In the genomic region with DNA sequence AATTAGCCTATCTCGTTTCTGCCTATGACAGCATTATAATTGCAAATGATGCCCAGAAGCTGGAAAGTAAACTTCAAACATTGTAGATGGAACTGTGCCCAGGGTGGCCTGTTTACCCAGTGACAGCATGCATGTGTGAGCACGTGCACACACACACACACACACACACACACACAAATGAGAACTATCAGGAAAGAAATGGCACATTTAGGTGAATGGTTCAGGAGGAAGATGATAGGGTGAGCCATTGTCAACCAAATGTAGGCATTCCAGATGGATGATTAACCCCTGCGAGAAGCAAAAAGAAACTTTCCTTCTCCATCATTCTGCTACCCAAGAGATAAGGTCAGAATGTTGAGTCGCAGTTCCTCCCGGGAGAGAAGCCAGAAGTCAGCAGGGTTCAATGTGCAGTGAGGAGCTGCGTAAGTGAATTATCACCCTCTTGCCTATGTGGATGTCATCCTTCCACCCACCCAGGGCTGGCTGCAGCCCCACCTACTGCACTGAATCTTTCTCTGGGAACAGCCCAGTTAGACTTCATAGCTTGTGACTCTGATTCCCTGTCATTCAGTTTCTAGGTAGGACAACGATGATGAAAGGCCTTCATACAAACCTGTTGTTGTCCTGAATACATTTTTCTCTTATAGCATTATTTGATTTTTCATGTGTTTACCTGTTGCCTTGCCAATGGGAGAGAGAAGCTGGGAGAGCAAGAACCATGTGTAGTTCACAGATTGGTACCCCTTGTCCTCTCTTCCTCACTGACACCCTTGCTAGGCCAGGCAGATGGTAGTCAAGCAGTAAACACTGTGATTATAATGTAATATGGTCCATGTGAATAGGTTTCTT, we compare ENCODE assay signal across 19 cellular contexts. TPM values are rescaled to one million over a fixed set of nuclear protein-coding genes. Genes with fewer than 3 reads are reported as not detected.
DNase-seq lines count a peak whose midpoint lies in the region; ATAC-seq and TF ChIP-seq lines count a peak whose summit lies in the region.
"Had no signal": no experiment of that assay in that cellular context is flagged by ENCODE, and none has a peak within 500 bp of the region (broad histone marks: within the 10 kb centered on the region; RNA-seq: fewer than 3 reads in every experiment).

No MANE protein-coding gene starts in this region.

- no TSS peak for BruUV-seq in MCF 10A (replicated peaks; lab: Mats Ljungman, UMichigan)

- H3K36me3 Mint-ChIP-seq in WTC11 (no peaks in the 10 kb centered on the region), MCF 10A (ENCODE audit: insufficient read depth, unreplicated experiment) (no peaks in the 10 kb centered on the region)
- H3K36me3 Mint-ChIP-seq: CD8-positive, alpha-beta memory T cell; mesothelial cell of epicardium had no signal

- TF ChIP-seq CTCF in WTC11 (IDR thresholded peaks at IDR 0.05) (no peak), MCF 10A (IDR thresholded peaks at IDR 0.05; ENCODE audit: unreplicated experiment) (no peak)

- in situ Hi-C loops in Caki2 (cut with HindIII; ENCODE audit: low pct_unique_long_range_greater_than_20kb, low sequenced_read_pairs) = no loop called here

- no peaks in the 10 kb centered on the region for H3K36me3 ChIP-seq in Karpas-422 (ENCODE audit: insufficient read depth, low read length)
- H3K36me3 ChIP-seq: gastrocnemius medialis had no signal

- H3K9me2 ChIP-seq in Karpas-422 (replicated peaks; ENCODE audit: insufficient read depth, low read length) = no peaks in the 10 kb centered on the region

- H3K27ac Mint-ChIP-seq in WTC11 = no peak overlapping the region
- no peak overlapping the region for H3K27ac Mint-ChIP-seq in MCF 10A (ENCODE audit: low read depth, unreplicated experiment)
- H3K27ac Mint-ChIP-seq: CD8-positive, alpha-beta memory T cell; mesothelial cell of epicardium; T-helper 17 cell had no signal

- H3K27me3 ChIP-seq in Karpas-422 (ENCODE audit: low read length) = no peaks in the 10 kb centered on the region
- H3K27me3 ChIP-seq: gastrocnemius medialis had no signal

- no peak overlapping the region for H3K4me3 ChIP-seq in Karpas-422 (ENCODE audit: low read length)
- H3K4me3 ChIP-seq: gastrocnemius medialis had no signal

- no peak overlapping the region for H3K4me3 Mint-ChIP-seq in WTC11
- no peak overlapping the region for H3K4me3 Mint-ChIP-seq in MCF 10A (ENCODE audit: unreplicated experiment)
- H3K4me3 Mint-ChIP-seq: CD8-positive, alpha-beta memory T cell; mesothelial cell of epicardium; T-helper 17 cell had no signal

- H4K20me1 ChIP-seq in Karpas-422 (ENCODE audit: insufficient read depth, low read depth, low read length) = no peaks in the 10 kb centered on the region

- no peaks in the 10 kb centered on the region for H3K4me1 ChIP-seq in Karpas-422 (ENCODE audit: low read length)

- intact Hi-C loops in MCF 10A (cut with micrococcal nuclease) = no loop called here

- no peaks in the 10 kb centered on the region for H3K79me2 ChIP-seq in Karpas-422 (ENCODE audit: low read length)

- H3K9ac ChIP-seq in Karpas-422 (ENCODE audit: low read length) = no peak overlapping the region

- POLR2A ChIA-PET in WTC11 (lab: Charles Lee) (interaction anchor here (0.5 kb wide), 1 partner anchor 20 kb away, joined by 5 read pairs; no protein-coding TSS in a partner anchor), MCF 10A (lab: Yijun Ruan, JAX) (no interaction called here)

- no peaks in the 10 kb centered on the region for H3K9me3 ChIP-seq in Karpas-422 (ENCODE audit: low read length)
- H3K9me3 ChIP-seq: gastrocnemius medialis had no signal

- H3K27me3 Mint-ChIP-seq in WTC11 (ENCODE audit: low read depth) (peaks cover 16% of the 10 kb centered on the region), MCF 10A (ENCODE audit: insufficient read depth, unreplicated experiment) (no peaks in the 10 kb centered on the region)

- CTCF ChIA-PET in WTC11 (lab: Charles Lee) = interaction anchor here (2.9 kb wide), 1 partner anchor 70 kb away, joined by 11 read pairs; no protein-coding TSS in a partner anchor
- CTCF ChIA-PET in MCF 10A (lab: Yijun Ruan, JAX) = interaction anchor here (0.7 to 1.9 kb wide), 8 partner anchors 11 to 899 kb away, joined by 3 to 13 read pairs (median 6); no protein-coding TSS in a partner anchor

- peak; percentile 1 for DNase-seq in Caki2 (ENCODE audit: low read depth)
- DNase-seq in NCI-H2081 (lab: John Stamatoyannopoulos, UW) = peak; percentile 71 to 93
- DNase-seq in WTC11 (ENCODE audit: low spot score) = no peak
- DNase-seq in kidney tubule cell (ENCODE audit: low spot score) = peak; percentile 6
- DNase-seq in cerebellar nuclear complex (lab: John Stamatoyannopoulos, UW) = no peak
- no peak for DNase-seq in MCF 10A (ENCODE audit: unreplicated experiment)
- no peak for DNase-seq in NCI-H187 (lab: John Stamatoyannopoulos, UW)
- no peak for DNase-seq in Karpas-422
- DNase-seq: activated CD4-positive, CD25-positive, alpha-beta regulatory T cell treated with anti-CD3 and anti-CD28 coated beads, Interleukin-2, amount 50 U/mL, for 72 hours; activated effector memory CD4-positive, alpha-beta T cell treated with anti-CD3 and anti-CD28 coated beads, Interleukin-2, amount 50 U/mL, for 16 hours; CD8-positive, alpha-beta memory T cell; cortex of kidney; gastrocnemius medialis; GF-D8; MV-4-11; stimulated activated CD4-positive, alpha-beta T cell treated with anti-CD3 and anti-CD28 coated beads, Interleukin-1b, Interleukin-23, amount 100 ng/mL, for 48 hours; T-helper 17 cell had no signal

- ATAC-seq in WTC11 = no peak
- ATAC-seq: gastrocnemius medialis, HCT116, T-helper 17 cell had no signal

- peaks cover 40% of the 10 kb centered on the region for H3K4me1 Mint-ChIP-seq in WTC11
- no peaks in the 10 kb centered on the region for H3K4me1 Mint-ChIP-seq in MCF 10A (ENCODE audit: insufficient read depth, unreplicated experiment)

- H3K9me3 Mint-ChIP-seq in WTC11 (no peaks in the 10 kb centered on the region), MCF 10A (ENCODE audit: unreplicated experiment) (no peaks in the 10 kb centered on the region)
- H3K9me3 Mint-ChIP-seq: CD8-positive, alpha-beta memory T cell had no signal

- no peak overlapping the region for H3K27ac ChIP-seq in Karpas-422 (ENCODE audit: low read length)
- H3K27ac ChIP-seq: gastrocnemius medialis had no signal

- H2AFZ ChIP-seq in Karpas-422 (ENCODE audit: low read length) = no peak overlapping the region

- H3K4me2 ChIP-seq in Karpas-422 (ENCODE audit: low read depth, low read length, poor library complexity, severe bottlenecking) = no peak overlapping the region

TF ChIP-seq in WTC11, 78 proteins besides CTCF, POLR2A, EP300 and RAD21:
- TF ChIP-seq, protein P1, sequence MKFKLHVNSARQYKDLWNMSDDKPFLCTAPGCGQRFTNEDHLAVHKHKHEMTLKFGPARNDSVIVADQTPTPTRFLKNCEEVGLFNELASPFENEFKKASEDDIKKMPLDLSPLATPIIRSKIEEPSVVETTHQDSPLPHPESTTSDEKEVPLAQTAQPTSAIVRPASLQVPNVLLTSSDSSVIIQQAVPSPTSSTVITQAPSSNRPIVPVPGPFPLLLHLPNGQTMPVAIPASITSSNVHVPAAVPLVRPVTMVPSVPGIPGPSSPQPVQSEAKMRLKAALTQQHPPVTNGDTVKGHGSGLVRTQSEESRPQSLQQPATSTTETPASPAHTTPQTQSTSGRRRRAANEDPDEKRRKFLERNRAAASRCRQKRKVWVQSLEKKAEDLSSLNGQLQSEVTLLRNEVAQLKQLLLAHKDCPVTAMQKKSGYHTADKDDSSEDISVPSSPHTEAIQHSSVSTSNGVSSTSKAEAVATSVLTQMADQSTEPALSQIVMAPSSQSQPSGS (CRISPR knock-in tag; IDR thresholded peaks at IDR 0.05; ENCODE audit: borderline replicate concordance, low read depth) = no peak
- peak; percentile 66; the same call in 1 of the 2 replicates for TF ChIP-seq GABPB1 (CRISPR knock-in tag; IDR thresholded peaks at IDR 0.05)
TF ChIP-seq in WTC11: peak in this region for 1.

RNA-seq across cellular contexts. Expression of gene APOB, which starts 3.5 kb away (rescaled TPM):
- total RNA-seq in Caki2 (2014; rRNA removed; shearing (Covaris generic); ENCODE audit: low replicate concordance) = not detected in 2 replicates
- total RNA-seq in WTC11 (2021) (1.4 to 1.6 TPM (median 1.5 TPM) in 3 replicates), MCF 10A (2022) (0.05 TPM in 1 of 2 replicates, not detected in the other)
- total RNA-seq in Karpas-422 (2014; rRNA removed; shearing (Covaris generic); ENCODE audit: low replicate concordance) = not detected in 2 replicates
- total RNA-seq: CD8-positive, alpha-beta memory T cell; T-helper 17 cell had no signal

Comparison
In these comparisons a context has a peak if more than half of its experiments do, and no peak if none do; other contexts are left out.
1. DNase-seq: peak in Caki2 (single experiment), NCI-H2081 (2 of 2) and kidney tubule cell (single experiment); none in WTC11 (single experiment), cerebellar nuclear complex (0 of 2), MCF 10A (single experiment), NCI-H187 (0 of 2) and Karpas-422 (single experiment).